1 cellular context compared by ENCODE assay signal in genomic region chr7:66654275-66655112, GRCh38.
TF ChIP-seq lines count a peak whose summit lies in the region.

No MANE protein-coding gene starts in this region.

TF ChIP-seq in HepG2, 621 proteins besides CTCF, POLR2A, EP300 and RAD21 (continued from another document and continues in another):
- TF ChIP-seq ZNF646 (CRISPR knock-in tag; IDR thresholded peaks at IDR 0.05) (no peak), CREBL2 (CRISPR knock-in tag; IDR thresholded peaks at IDR 0.05; ENCODE audit: borderline replicate concordance) (no peak; the same call in 1 of the 2 replicates), ZNF564 (CRISPR knock-in tag; IDR thresholded peaks at IDR 0.05) (peak; percentile 86), ZSCAN22 (CRISPR knock-in tag; IDR thresholded peaks at IDR 0.05) (0 out of 2 replicates have a peak, but pooled peaks have one; percentile 72), ZNF503 (CRISPR knock-in tag; IDR thresholded peaks at IDR 0.05) (peak; percentile 60; the same call in 1 of the 2 replicates), ZNF350 (CRISPR knock-in tag; IDR thresholded peaks at IDR 0.05; ENCODE audit: borderline replicate concordance, low read depth) (peak; percentile 88; the same call in 1 of the 2 replicates), ZNF614 (CRISPR knock-in tag; IDR thresholded peaks at IDR 0.05; ENCODE audit: borderline replicate concordance) (peak; percentile 77), ZNF589 (CRISPR knock-in tag; conservative IDR thresholded peaks at IDR 0.05) (0 out of 2 replicates have a peak, but pooled peaks have one; percentile 38), IRX3 (CRISPR knock-in tag; IDR thresholded peaks at IDR 0.05; ENCODE audit: borderline replicate concordance, low read depth) (no peak; the same call in 1 of the 2 replicates), ZNF557 (CRISPR knock-in tag; IDR thresholded peaks at IDR 0.05) (peak; percentile 88; the same call in 1 of the 2 replicates), NR3C1 (CRISPR knock-in tag; IDR thresholded peaks at IDR 0.05) (no peak), REPIN1 (CRISPR knock-in tag; IDR thresholded peaks at IDR 0.05; ENCODE audit: borderline replicate concordance, low read depth) (peak; percentile 71), BORCS8-MEF2B (CRISPR knock-in tag; IDR thresholded peaks at IDR 0.05) (peak; percentile 95), THAP8 (CRISPR knock-in tag; IDR thresholded peaks at IDR 0.05; ENCODE audit: borderline replicate concordance) (peak; percentile 52; the same call in 1 of the 2 replicates), CEBPG (CRISPR knock-in tag; IDR thresholded peaks at IDR 0.05) (peak; percentile 58), ZNF138 (CRISPR knock-in tag; IDR thresholded peaks at IDR 0.05; ENCODE audit: low read depth) (peak; percentile 94), LBX2 (CRISPR knock-in tag; IDR thresholded peaks at IDR 0.05; ENCODE audit: borderline replicate concordance) (peak; percentile 86), MAFF (IDR thresholded peaks at IDR 0.05; ENCODE audit: low read depth, low read length) (no peak), KDM2A (CRISPR knock-in tag; IDR thresholded peaks at IDR 0.05; ENCODE audit: borderline replicate concordance, low read depth) (peak; percentile 98), DR1 (CRISPR knock-in tag; IDR thresholded peaks at IDR 0.05) (peak; percentile 74), ETV6 (CRISPR knock-in tag; conservative IDR thresholded peaks at IDR 0.05) (peak; percentile 56), PLSCR1 (CRISPR knock-in tag; IDR thresholded peaks at IDR 0.05; ENCODE audit: borderline replicate concordance) (no peak), NFYB (CRISPR knock-in tag; IDR thresholded peaks at IDR 0.05) (peak; percentile 73), ZNF496 (CRISPR knock-in tag; IDR thresholded peaks at IDR 0.05; ENCODE audit: insufficient replicate concordance) (no peak), ZBTB14 (CRISPR knock-in tag; IDR thresholded peaks at IDR 0.05) (peak; percentile 31; the same call in 1 of the 2 replicates), YEATS2 (CRISPR knock-in tag; IDR thresholded peaks at IDR 0.05; ENCODE audit: borderline replicate concordance) (peak; percentile 96), ZNF780A (CRISPR knock-in tag; IDR thresholded peaks at IDR 0.05) (0 out of 2 replicates have a peak, but pooled peaks have one; percentile 46), ZSCAN31 (CRISPR knock-in tag; IDR thresholded peaks at IDR 0.05; ENCODE audit: low read depth) (peak; percentile 95), ZNF335 (CRISPR knock-in tag; IDR thresholded peaks at IDR 0.05) (peak; percentile 84; the same call in 1 of the 2 replicates), ZNF768 (CRISPR knock-in tag; IDR thresholded peaks at IDR 0.05) (peak; percentile 74; the same call in 1 of the 2 replicates), KLF12 (CRISPR knock-in tag; IDR thresholded peaks at IDR 0.05; ENCODE audit: borderline replicate concordance) (peak; percentile 94), ZNF549 (CRISPR knock-in tag; IDR thresholded peaks at IDR 0.05) (no peak), SP140L (CRISPR knock-in tag; IDR thresholded peaks at IDR 0.05; ENCODE audit: borderline replicate concordance) (peak; percentile 37; the same call in 1 of the 2 replicates), ZMYM2 (CRISPR knock-in tag; IDR thresholded peaks at IDR 0.05) (no peak; the same call in 1 of the 2 replicates), ATRX (CRISPR knock-in tag; IDR thresholded peaks at IDR 0.05; ENCODE audit: borderline replicate concordance) (no peak), ZNF441 (CRISPR knock-in tag; IDR thresholded peaks at IDR 0.05; ENCODE audit: borderline replicate concordance) (peak; percentile 13; the same call in 1 of the 2 replicates), SMAD9 (CRISPR knock-in tag; IDR thresholded peaks at IDR 0.05) (no peak), HDAC1 (CRISPR knock-in tag; IDR thresholded peaks at IDR 0.05) (peak; percentile 24; the same call in 1 of the 2 replicates), ZNF773 (CRISPR knock-in tag; IDR thresholded peaks at IDR 0.05; ENCODE audit: borderline replicate concordance) (no peak; the same call in 1 of the 2 replicates), ARID3A (IDR thresholded peaks at IDR 0.05; ENCODE audit: low read depth, low read length) (peak; percentile 48; the same call in 1 of the 2 replicates), KDM5B (CRISPR knock-in tag; IDR thresholded peaks at IDR 0.05; ENCODE audit: borderline replicate concordance) (peak; percentile 89; the same call in 1 of the 2 replicates), CCDC6 (CRISPR knock-in tag; IDR thresholded peaks at IDR 0.05) (peak; percentile 88; the same call in 1 of the 2 replicates), ZNF33B (CRISPR knock-in tag; IDR thresholded peaks at IDR 0.05) (no peak; the same call in 1 of the 2 replicates), RFX1 (IDR thresholded peaks at IDR 0.05) (no peak), ZNF724P (CRISPR knock-in tag; IDR thresholded peaks at IDR 0.05; ENCODE audit: borderline replicate concordance) (no peak), ZNF383 (CRISPR knock-in tag; IDR thresholded peaks at IDR 0.05; ENCODE audit: borderline replicate concordance) (peak; percentile 84; the same call in 1 of the 2 replicates), DPF2 (CRISPR knock-in tag; IDR thresholded peaks at IDR 0.05; ENCODE audit: borderline replicate concordance, low read depth) (peak; percentile 49; the same call in 1 of the 2 replicates), GATAD2A (CRISPR knock-in tag; IDR thresholded peaks at IDR 0.05) (peak; percentile 67; the same call in 1 of the 2 replicates), ZKSCAN5 (CRISPR knock-in tag; IDR thresholded peaks at IDR 0.05) (no peak; the same call in none of the 2 replicates), ZNF101 (CRISPR knock-in tag; IDR thresholded peaks at IDR 0.05; ENCODE audit: borderline replicate concordance, low read depth) (no peak), SOX6 (IDR thresholded peaks at IDR 0.05) (no peak), SOX6 (CRISPR knock-in tag; IDR thresholded peaks at IDR 0.05) (peak; percentile 77), ZNF501 (CRISPR knock-in tag; IDR thresholded peaks at IDR 0.05) (peak; percentile 63; the same call in 1 of the 2 replicates)
- TF ChIP-seq, protein P1, sequence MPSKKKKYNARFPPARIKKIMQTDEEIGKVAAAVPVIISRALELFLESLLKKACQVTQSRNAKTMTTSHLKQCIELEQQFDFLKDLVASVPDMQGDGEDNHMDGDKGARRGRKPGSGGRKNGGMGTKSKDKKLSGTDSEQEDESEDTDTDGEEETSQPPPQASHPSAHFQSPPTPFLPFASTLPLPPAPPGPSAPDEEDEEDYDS (CRISPR knock-in tag; IDR thresholded peaks at IDR 0.05), result peak; percentile 93
- TF ChIP-seq, protein P2, sequence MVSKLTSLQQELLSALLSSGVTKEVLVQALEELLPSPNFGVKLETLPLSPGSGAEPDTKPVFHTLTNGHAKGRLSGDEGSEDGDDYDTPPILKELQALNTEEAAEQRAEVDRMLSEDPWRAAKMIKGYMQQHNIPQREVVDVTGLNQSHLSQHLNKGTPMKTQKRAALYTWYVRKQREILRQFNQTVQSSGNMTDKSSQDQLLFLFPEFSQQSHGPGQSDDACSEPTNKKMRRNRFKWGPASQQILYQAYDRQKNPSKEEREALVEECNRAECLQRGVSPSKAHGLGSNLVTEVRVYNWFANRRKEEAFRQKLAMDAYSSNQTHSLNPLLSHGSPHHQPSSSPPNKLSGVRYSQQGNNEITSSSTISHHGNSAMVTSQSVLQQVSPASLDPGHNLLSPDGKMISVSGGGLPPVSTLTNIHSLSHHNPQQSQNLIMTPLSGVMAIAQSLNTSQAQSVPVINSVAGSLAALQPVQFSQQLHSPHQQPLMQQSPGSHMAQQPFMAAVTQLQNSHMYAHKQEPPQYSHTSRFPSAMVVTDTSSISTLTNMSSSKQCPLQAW (CRISPR knock-in tag; IDR thresholded peaks at IDR 0.05), result peak; percentile 92
